In genomic region chr2:121640380-121641326, GRCh38 we compare ENCODE assay signal across 1 cellular context.
TF ChIP-seq lines count a peak whose summit lies in the region.

No MANE protein-coding gene starts in this region.

TF ChIP-seq in K562, 482 proteins besides CTCF, POLR2A, EP300 and RAD21:
- TF ChIP-seq PRDM10 (IDR thresholded peaks at IDR 0.05; ENCODE audit: partially characterized antibody): no peak
- no peak for TF ChIP-seq NR2C1 (IDR thresholded peaks at IDR 0.05)
- no peak for TF ChIP-seq NR2C1 (tag; IDR thresholded peaks at IDR 0.05)
- TF ChIP-seq MCM5 (IDR thresholded peaks at IDR 0.05; ENCODE audit: low read depth): no peak
- no peak for TF ChIP-seq ZNF23 (CRISPR knock-in tag; IDR thresholded peaks at IDR 0.05)
- no peak for TF ChIP-seq MTA3 (IDR thresholded peaks at IDR 0.05; ENCODE audit: borderline replicate concordance)
- no peak for TF ChIP-seq MYC (IDR thresholded peaks at IDR 0.05; ENCODE audit: low read depth, low read length)
- no peak for TF ChIP-seq MYC (CRISPR knock-in tag; IDR thresholded peaks at IDR 0.05; ENCODE audit: borderline replicate concordance, low read depth)
- TF ChIP-seq E2F6 (IDR thresholded peaks at IDR 0.05; ENCODE audit: borderline replicate concordance in 1 of 2, extremely low read depth in 1 of 2, insufficient read depth in 1 of 2, insufficient read length in 1 of 2, low read depth in 1 of 2, low read length in 1 of 2, poor library complexity in 1 of 2, severe bottlenecking in 1 of 2): no peak
- no peak for TF ChIP-seq KLF1 (tag; IDR thresholded peaks at IDR 0.05)
- TF ChIP-seq FOXP4 (CRISPR knock-in tag; IDR thresholded peaks at IDR 0.05; ENCODE audit: borderline replicate concordance): no peak
- no peak for TF ChIP-seq ZNF589 (CRISPR knock-in tag; IDR thresholded peaks at IDR 0.05; ENCODE audit: low read depth)
- TF ChIP-seq ESRRB (CRISPR knock-in tag; IDR thresholded peaks at IDR 0.05; ENCODE audit: borderline replicate concordance): no peak
- TF ChIP-seq IRF2 (CRISPR knock-in tag; IDR thresholded peaks at IDR 0.05): no peak
- no peak for TF ChIP-seq FIP1L1 (IDR thresholded peaks at IDR 0.05; ENCODE audit: low read depth, low read length, poor library complexity, severe bottlenecking)
- TF ChIP-seq XRCC5 (IDR thresholded peaks at IDR 0.05; ENCODE audit: low read depth, low read length): no peak
- no peak for TF ChIP-seq ATF4 (CRISPR knock-in tag; IDR thresholded peaks at IDR 0.05)
- no peak for TF ChIP-seq FOXJ3 (CRISPR knock-in tag; IDR thresholded peaks at IDR 0.05)
- no peak for TF ChIP-seq TSC22D4 (tag; IDR thresholded peaks at IDR 0.05)
- no peak for TF ChIP-seq ZNF668 (CRISPR knock-in tag; IDR thresholded peaks at IDR 0.05)
- TF ChIP-seq SMARCA4 (IDR thresholded peaks at IDR 0.05): no peak
- TF ChIP-seq GABPB2 (CRISPR knock-in tag; conservative IDR thresholded peaks at IDR 0.05): no peak
